ENCODE assay signal across 1 cellular context in genomic region chr14:104109121-104109541, GRCh38.
TF ChIP-seq lines count a peak whose summit lies in the region.

No MANE protein-coding gene starts in this region.

TF ChIP-seq in HepG2, 621 proteins besides CTCF, POLR2A, EP300 and RAD21:
- TF ChIP-seq NFATC3 (CRISPR knock-in tag; IDR thresholded peaks at IDR 0.05), result no peak
- no peak for TF ChIP-seq PAX8 (CRISPR knock-in tag; IDR thresholded peaks at IDR 0.05; ENCODE audit: borderline replicate concordance)
- TF ChIP-seq ZBED4 (CRISPR knock-in tag; IDR thresholded peaks at IDR 0.05; ENCODE audit: borderline replicate concordance), result no peak
- no peak for TF ChIP-seq PRMT3 (CRISPR knock-in tag; IDR thresholded peaks at IDR 0.05; ENCODE audit: borderline replicate concordance, low read depth)
- no peak for TF ChIP-seq PRDM15 (CRISPR knock-in tag; IDR thresholded peaks at IDR 0.05)
- TF ChIP-seq RFX5 (IDR thresholded peaks at IDR 0.05; ENCODE audit: low read depth, low read length), result no peak
- no peak for TF ChIP-seq GPBP1L1 (CRISPR knock-in tag; IDR thresholded peaks at IDR 0.05)
- TF ChIP-seq ZNF704 (CRISPR knock-in tag; IDR thresholded peaks at IDR 0.05; ENCODE audit: borderline replicate concordance), result no peak
- no peak for TF ChIP-seq AKNA (CRISPR knock-in tag; IDR thresholded peaks at IDR 0.05; ENCODE audit: borderline replicate concordance)
- no peak for TF ChIP-seq ZNF354B (CRISPR knock-in tag; IDR thresholded peaks at IDR 0.05)
- TF ChIP-seq CBX5 (CRISPR knock-in tag; IDR thresholded peaks at IDR 0.05; ENCODE audit: borderline replicate concordance), result no peak
- TF ChIP-seq TEAD2 (CRISPR knock-in tag; IDR thresholded peaks at IDR 0.05), result no peak
- no peak for TF ChIP-seq CENPT (CRISPR knock-in tag; IDR thresholded peaks at IDR 0.05; ENCODE audit: low read depth)
- no peak for TF ChIP-seq RXRA (CRISPR knock-in tag; IDR thresholded peaks at IDR 0.05)
- no peak for TF ChIP-seq TBL1XR1 (IDR thresholded peaks at IDR 0.05; ENCODE audit: borderline replicate concordance, low read length, partially characterized antibody)
- TF ChIP-seq SRSF4 (IDR thresholded peaks at IDR 0.05; ENCODE audit: low read depth, low read length, poor library complexity, severe bottlenecking), result no peak
- TF ChIP-seq TFDP1 (CRISPR knock-in tag; IDR thresholded peaks at IDR 0.05; ENCODE audit: borderline replicate concordance), result no peak
- TF ChIP-seq ZNF33A (CRISPR knock-in tag; IDR thresholded peaks at IDR 0.05; ENCODE audit: borderline replicate concordance), result no peak
- no peak for TF ChIP-seq ZBTB20 (CRISPR knock-in tag; IDR thresholded peaks at IDR 0.05; ENCODE audit: borderline replicate concordance, low read depth)
- TF ChIP-seq TARDBP (CRISPR knock-in tag; IDR thresholded peaks at IDR 0.05), result no peak
TF ChIP-seq in HepG2: peak in this region for 0.
